8 cellular contexts compared by ENCODE assay signal in the genomic region with DNA sequence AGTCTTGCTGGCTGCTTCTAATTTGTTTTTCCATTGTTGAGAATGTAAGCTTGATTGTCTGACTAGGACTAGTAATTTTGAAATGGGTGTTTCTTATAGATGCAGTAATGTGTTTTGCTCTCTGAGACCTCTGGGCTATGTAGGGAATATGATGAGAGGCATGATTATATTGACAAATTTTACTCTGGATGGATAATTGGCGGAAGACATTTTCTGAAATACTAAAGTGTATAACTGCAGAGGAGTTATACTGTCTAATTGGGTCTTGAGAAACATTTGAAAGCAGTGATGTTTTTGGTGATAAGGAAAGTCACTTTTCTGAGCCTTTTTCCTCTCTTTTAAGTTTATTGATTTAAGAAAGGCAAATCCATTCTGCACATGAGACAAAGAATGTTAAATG. TPM values are rescaled to one million over a fixed set of nuclear protein-coding genes. Genes with fewer than 3 reads are reported as not detected.
DNase-seq lines count a peak whose midpoint lies in the region; ATAC-seq, FAIRE-seq and TF ChIP-seq lines count a peak whose summit lies in the region.

No MANE protein-coding gene starts in this region.

- TF ChIP-seq CTCF in AG09309 (IDR thresholded peaks at IDR 0.05; ENCODE audit: control insufficient read depth, insufficient read depth, low read depth, low read length, missing control alignments) (no peak), kidney epithelial cell (IDR thresholded peaks at IDR 0.05; ENCODE audit: insufficient read depth, low read length, poor library complexity, severe bottlenecking) (no peak), pancreas (IDR thresholded peaks at IDR 0.05) (no peak)

- intact Hi-C loops in pancreas (cut with DNase I): loop anchor here in 1 of 3 donors (10.0 kb wide), 1 partner anchor 131 kb away; no protein-coding TSS in a partner anchor

- CTCF ChIA-PET in activated CD8-positive, alpha-beta T cell treated with anti-CD3 and anti-CD28 coated beads, Interleukin-2, amount 10 ng/mL, durations not matched to agents 7 days and 5 days (lab: Charles Lee): interaction anchor here (1.0 to 1.9 kb wide), 2 partner anchors 27 to 131 kb away, joined by 3 to 5 read pairs; a partner anchor contains a TSS

- H3K4me3 ChIP-seq in AG09309 (ENCODE audit: control insufficient read depth, low read depth, low read length): peak overlapping the region; percentile 99
- H3K4me3 ChIP-seq in kidney epithelial cell (ENCODE audit: low read depth, low read length): peak overlapping the region; percentile 84
- H3K4me3 ChIP-seq in pancreas: no peak overlapping the region

- peaks cover 5% of the 10 kb centered on the region for H3K36me3 Mint-ChIP-seq in activated CD8-positive, alpha-beta T cell treated with anti-CD3 and anti-CD28 coated beads, Interleukin-2, amount 10 ng/mL, durations not matched to agents 7 days and 5 days (ENCODE audit: low read depth)

- peaks cover 40% of the 10 kb centered on the region for H3K4me1 Mint-ChIP-seq in activated CD8-positive, alpha-beta T cell treated with anti-CD3 and anti-CD28 coated beads, Interleukin-2, amount 10 ng/mL, durations not matched to agents 7 days and 5 days (ENCODE audit: low read depth)

- H3K4me1 ChIP-seq in pancreas: peaks cover 0 to 19% (median 5%) of the 10 kb centered on the region in 3 donors

- 95 to 100% methylated on average over 1 of the region's 1 CpG for WGBS in pancreas, 2 donors

- no peak overlapping the region for H3K27ac ChIP-seq in pancreas

- no peaks in the 10 kb centered on the region for H3K27me3 Mint-ChIP-seq in activated CD8-positive, alpha-beta T cell treated with anti-CD3 and anti-CD28 coated beads, Interleukin-2, amount 10 ng/mL, durations not matched to agents 7 days and 5 days (ENCODE audit: low read depth)

- H3K27me3 ChIP-seq in kidney epithelial cell (ENCODE audit: control insufficient read depth, insufficient read depth, low read length) (no peaks in the 10 kb centered on the region), pancreas (no peaks in the 10 kb centered on the region)

- FAIRE-seq in GM19239 (lab: Jason Lieb, UNC): peak; percentile 14
- FAIRE-seq in pancreas (lab: Jason Lieb, UNC): no peak

- POLR2A ChIA-PET in activated CD8-positive, alpha-beta T cell treated with anti-CD3 and anti-CD28 coated beads, Interleukin-2, amount 10 ng/mL, durations not matched to agents 7 days and 5 days (lab: Charles Lee): interaction anchor here (1.2 to 3.5 kb wide), 2 partner anchors 33 to 45 kb away, joined by 3 to 58 read pairs; no protein-coding TSS in a partner anchor

- H3K4me3 Mint-ChIP-seq in activated CD8-positive, alpha-beta T cell treated with anti-CD3 and anti-CD28 coated beads, Interleukin-2, amount 10 ng/mL, durations not matched to agents 7 days and 5 days: peak overlapping the region; percentile 95

- no peak overlapping the region for H3K27ac Mint-ChIP-seq in activated CD8-positive, alpha-beta T cell treated with anti-CD3 and anti-CD28 coated beads, Interleukin-2, amount 10 ng/mL, durations not matched to agents 7 days and 5 days

- no peak for DNase-seq in AG09309 (ENCODE audit: low read depth)
- DNase-seq in GM19239 (ENCODE audit: insufficient read length, low spot score): no peak
- DNase-seq in activated CD8-positive, alpha-beta T cell treated with anti-CD3 and anti-CD28 coated beads, Interleukin-2, amount 10 ng/mL, durations not matched to agents 7 days and 5 days: no peak
- no peak for DNase-seq in kidney epithelial cell (ENCODE audit: low read depth)
- no peak for DNase-seq in effector CD4-positive, alpha-beta T cell
- DNase-seq in pancreas: no peak
- no peak for DNase-seq in HCEC 1CT

- H3K36me3 ChIP-seq in kidney epithelial cell (ENCODE audit: control insufficient read depth, insufficient read depth, low read length) (no peaks in the 10 kb centered on the region), pancreas (no peaks in the 10 kb centered on the region)

- no peaks in the 10 kb centered on the region for H3K9me3 ChIP-seq in pancreas

- H3K9me3 Mint-ChIP-seq in activated CD8-positive, alpha-beta T cell treated with anti-CD3 and anti-CD28 coated beads, Interleukin-2, amount 10 ng/mL, durations not matched to agents 7 days and 5 days (ENCODE audit: insufficient read depth): no peaks in the 10 kb centered on the region

- no peak for ATAC-seq in activated CD8-positive, alpha-beta T cell treated with anti-CD3 and anti-CD28 coated beads, Interleukin-2, amount 10 ng/mL, durations not matched to agents 7 days and 5 days
- ATAC-seq in pancreas (no peak), GM18498 (IDR thresholded peaks at IDR 0.05; ENCODE audit: unreplicated experiment) (no peak)

RNA-seq across cellular contexts. Expression of a gene that starts 1.8 kb away (rescaled TPM):
- 10 to 100 TPM; 45.5 to 52.7 TPM for total RNA-seq in activated CD8-positive, alpha-beta T cell treated with anti-CD3 and anti-CD28 coated beads, Interleukin-2, amount 10 ng/mL, durations not matched to agents 7 days and 5 days
- total RNA-seq in kidney epithelial cell (78.5 and 85.3 TPM in 2 replicates), pancreas (10 to 100 TPM; 19.0 to 54.6 (median 23.6) TPM)
- polyA plus RNA-seq in pancreas: 10 to 100 TPM; 12.2 to 33.5 TPM

Comparison
In these comparisons a context has a peak if more than half of its experiments do, and no peak if none do; other contexts are left out.
1. H3K4me3 ChIP-seq: peak in AG09309 (single experiment) and kidney epithelial cell (single experiment); none in pancreas (0 of 4).